Comparison of ENCODE assay signal across 1 cellular context in genomic region chr4:128660361-128660964, GRCh38.
TF ChIP-seq lines count a peak whose summit lies in the region.

No MANE protein-coding gene starts in this region.

TF ChIP-seq in WTC11, 78 proteins besides CTCF, POLR2A, EP300 and RAD21 (continued from another document):
- TF ChIP-seq, protein P1, sequence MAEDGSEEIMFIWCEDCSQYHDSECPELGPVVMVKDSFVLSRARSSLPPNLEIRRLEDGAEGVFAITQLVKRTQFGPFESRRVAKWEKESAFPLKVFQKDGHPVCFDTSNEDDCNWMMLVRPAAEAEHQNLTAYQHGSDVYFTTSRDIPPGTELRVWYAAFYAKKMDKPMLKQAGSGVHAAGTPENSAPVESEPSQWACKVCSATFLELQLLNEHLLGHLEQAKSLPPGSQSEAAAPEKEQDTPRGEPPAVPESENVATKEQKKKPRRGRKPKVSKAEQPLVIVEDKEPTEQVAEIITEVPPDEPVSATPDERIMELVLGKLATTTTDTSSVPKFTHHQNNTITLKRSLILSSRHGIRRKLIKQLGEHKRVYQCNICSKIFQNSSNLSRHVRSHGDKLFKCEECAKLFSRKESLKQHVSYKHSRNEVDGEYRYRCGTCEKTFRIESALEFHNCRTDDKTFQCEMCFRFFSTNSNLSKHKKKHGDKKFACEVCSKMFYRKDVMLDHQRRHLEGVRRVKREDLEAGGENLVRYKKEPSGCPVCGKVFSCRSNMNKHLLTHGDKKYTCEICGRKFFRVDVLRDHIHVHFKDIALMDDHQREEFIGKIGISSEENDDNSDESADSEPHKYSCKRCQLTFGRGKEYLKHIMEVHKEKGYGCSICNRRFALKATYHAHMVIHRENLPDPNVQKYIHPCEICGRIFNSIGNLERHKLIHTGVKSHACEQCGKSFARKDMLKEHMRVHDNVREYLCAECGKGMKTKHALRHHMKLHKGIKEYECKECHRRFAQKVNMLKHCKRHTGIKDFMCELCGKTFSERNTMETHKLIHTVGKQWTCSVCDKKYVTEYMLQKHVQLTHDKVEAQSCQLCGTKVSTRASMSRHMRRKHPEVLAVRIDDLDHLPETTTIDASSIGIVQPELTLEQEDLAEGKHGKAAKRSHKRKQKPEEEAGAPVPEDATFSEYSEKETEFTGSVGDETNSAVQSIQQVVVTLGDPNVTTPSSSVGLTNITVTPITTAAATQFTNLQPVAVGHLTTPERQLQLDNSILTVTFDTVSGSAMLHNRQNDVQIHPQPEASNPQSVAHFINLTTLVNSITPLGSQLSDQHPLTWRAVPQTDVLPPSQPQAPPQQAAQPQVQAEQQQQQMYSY (CRISPR knock-in tag; IDR thresholded peaks at IDR 0.05) = no peak
- TF ChIP-seq ZNF416 (CRISPR knock-in tag; IDR thresholded peaks at IDR 0.05) (no peak), NR2C2 (CRISPR knock-in tag; IDR thresholded peaks at IDR 0.05) (no peak), IRF1 (CRISPR knock-in tag; IDR thresholded peaks at IDR 0.05) (no peak), GABPB1 (CRISPR knock-in tag; IDR thresholded peaks at IDR 0.05) (no peak)
- TF ChIP-seq, protein P2, sequence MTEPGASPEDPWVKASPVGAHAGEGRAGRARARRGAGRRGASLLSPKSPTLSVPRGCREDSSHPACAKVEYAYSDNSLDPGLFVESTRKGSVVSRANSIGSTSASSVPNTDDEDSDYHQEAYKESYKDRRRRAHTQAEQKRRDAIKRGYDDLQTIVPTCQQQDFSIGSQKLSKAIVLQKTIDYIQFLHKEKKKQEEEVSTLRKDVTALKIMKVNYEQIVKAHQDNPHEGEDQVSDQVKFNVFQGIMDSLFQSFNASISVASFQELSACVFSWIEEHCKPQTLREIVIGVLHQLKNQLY (CRISPR knock-in tag; IDR thresholded peaks at IDR 0.05) = no peak
- TF ChIP-seq, protein P3, sequence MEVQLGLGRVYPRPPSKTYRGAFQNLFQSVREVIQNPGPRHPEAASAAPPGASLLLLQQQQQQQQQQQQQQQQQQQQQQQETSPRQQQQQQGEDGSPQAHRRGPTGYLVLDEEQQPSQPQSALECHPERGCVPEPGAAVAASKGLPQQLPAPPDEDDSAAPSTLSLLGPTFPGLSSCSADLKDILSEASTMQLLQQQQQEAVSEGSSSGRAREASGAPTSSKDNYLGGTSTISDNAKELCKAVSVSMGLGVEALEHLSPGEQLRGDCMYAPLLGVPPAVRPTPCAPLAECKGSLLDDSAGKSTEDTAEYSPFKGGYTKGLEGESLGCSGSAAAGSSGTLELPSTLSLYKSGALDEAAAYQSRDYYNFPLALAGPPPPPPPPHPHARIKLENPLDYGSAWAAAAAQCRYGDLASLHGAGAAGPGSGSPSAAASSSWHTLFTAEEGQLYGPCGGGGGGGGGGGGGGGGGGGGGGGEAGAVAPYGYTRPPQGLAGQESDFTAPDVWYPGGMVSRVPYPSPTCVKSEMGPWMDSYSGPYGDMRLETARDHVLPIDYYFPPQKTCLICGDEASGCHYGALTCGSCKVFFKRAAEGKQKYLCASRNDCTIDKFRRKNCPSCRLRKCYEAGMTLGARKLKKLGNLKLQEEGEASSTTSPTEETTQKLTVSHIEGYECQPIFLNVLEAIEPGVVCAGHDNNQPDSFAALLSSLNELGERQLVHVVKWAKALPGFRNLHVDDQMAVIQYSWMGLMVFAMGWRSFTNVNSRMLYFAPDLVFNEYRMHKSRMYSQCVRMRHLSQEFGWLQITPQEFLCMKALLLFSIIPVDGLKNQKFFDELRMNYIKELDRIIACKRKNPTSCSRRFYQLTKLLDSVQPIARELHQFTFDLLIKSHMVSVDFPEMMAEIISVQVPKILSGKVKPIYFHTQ (CRISPR knock-in tag; IDR thresholded peaks at IDR 0.05) = no peak
TF ChIP-seq in WTC11: peak in this region for 0.
